1 cellular context compared by ENCODE assay signal in the genomic region with DNA sequence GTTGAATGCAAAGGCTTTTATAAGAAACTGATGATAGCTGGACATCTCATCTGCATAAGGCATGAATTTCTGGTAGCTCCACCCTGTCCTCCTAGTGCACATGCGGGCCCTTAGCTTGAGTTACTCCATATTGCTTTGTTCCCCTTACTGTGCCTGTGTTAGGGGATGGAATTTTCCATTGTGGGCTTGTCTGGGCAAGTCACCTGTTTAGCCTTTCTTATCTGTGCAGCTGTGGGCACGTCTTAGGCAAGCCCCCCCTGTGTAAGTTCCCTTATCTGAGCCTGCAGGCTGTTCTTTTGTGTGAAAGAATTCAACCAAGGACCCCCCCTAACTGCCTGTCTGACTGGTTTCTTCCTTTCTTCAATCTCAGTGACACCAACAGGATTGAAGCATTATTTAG.
TF ChIP-seq lines count a peak whose summit lies in the region.

No MANE protein-coding gene starts in this region.

TF ChIP-seq in K562, 482 proteins besides CTCF, POLR2A, EP300 and RAD21 (continued from another document and continues in another):
- TF ChIP-seq, protein P1, sequence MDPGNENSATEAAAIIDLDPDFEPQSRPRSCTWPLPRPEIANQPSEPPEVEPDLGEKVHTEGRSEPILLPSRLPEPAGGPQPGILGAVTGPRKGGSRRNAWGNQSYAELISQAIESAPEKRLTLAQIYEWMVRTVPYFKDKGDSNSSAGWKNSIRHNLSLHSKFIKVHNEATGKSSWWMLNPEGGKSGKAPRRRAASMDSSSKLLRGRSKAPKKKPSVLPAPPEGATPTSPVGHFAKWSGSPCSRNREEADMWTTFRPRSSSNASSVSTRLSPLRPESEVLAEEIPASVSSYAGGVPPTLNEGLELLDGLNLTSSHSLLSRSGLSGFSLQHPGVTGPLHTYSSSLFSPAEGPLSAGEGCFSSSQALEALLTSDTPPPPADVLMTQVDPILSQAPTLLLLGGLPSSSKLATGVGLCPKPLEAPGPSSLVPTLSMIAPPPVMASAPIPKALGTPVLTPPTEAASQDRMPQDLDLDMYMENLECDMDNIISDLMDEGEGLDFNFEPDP (CRISPR knock-in tag; IDR thresholded peaks at IDR 0.05), result peak; percentile 85
- TF ChIP-seq RFX7 (CRISPR knock-in tag; IDR thresholded peaks at IDR 0.05) (no peak), CREB1 (IDR thresholded peaks at IDR 0.05) (peak; percentile 63; the same call in 1 of the 2 replicates), CREB1 (CRISPR knock-in tag; IDR thresholded peaks at IDR 0.05) (no peak), RBM25 (IDR thresholded peaks at IDR 0.05; ENCODE audit: low read depth, low read length, severe bottlenecking) (no peak), CCNT2 (IDR thresholded peaks at IDR 0.05; ENCODE audit: borderline replicate concordance, extremely low read depth, insufficient read length, low read depth, low read length) (peak; percentile 50), MTA2 (IDR thresholded peaks at IDR 0.05; ENCODE audit: low read depth) (peak; percentile 95), SIRT6 (IDR thresholded peaks at IDR 0.05; ENCODE audit: low read depth, low read length) (no peak), GABPB1 (CRISPR knock-in tag; IDR thresholded peaks at IDR 0.05) (no peak), SRSF9 (IDR thresholded peaks at IDR 0.05; ENCODE audit: borderline replicate concordance, low read depth, low read length) (no peak), TRIM24 (IDR thresholded peaks at IDR 0.05) (peak; percentile 95 to 97), ZNF551 (CRISPR knock-in tag; IDR thresholded peaks at IDR 0.05) (no peak; the same call in 1 of the 2 replicates), POLR3A (IDR thresholded peaks at IDR 0.05; ENCODE audit: borderline replicate concordance, extremely low read depth, insufficient read depth, insufficient read length) (no peak), ZKSCAN3 (CRISPR knock-in tag; IDR thresholded peaks at IDR 0.05) (peak; percentile 70; the same call in 1 of the 2 replicates), PRMT5 (CRISPR knock-in tag; IDR thresholded peaks at IDR 0.05) (no peak), NFYB (IDR thresholded peaks at IDR 0.05; ENCODE audit: extremely low read depth, insufficient read length) (no peak), ZNF224 (CRISPR knock-in tag; IDR thresholded peaks at IDR 0.05) (no peak), ZFP30 (CRISPR knock-in tag; IDR thresholded peaks at IDR 0.05; ENCODE audit: borderline replicate concordance) (no peak), ZBED1 (IDR thresholded peaks at IDR 0.05) (no peak), MAFF (IDR thresholded peaks at IDR 0.05; ENCODE audit: low read length) (no peak), KAT7 (CRISPR knock-in tag; IDR thresholded peaks at IDR 0.05; ENCODE audit: borderline replicate concordance) (no peak), ZBTB8A (IDR thresholded peaks at IDR 0.05; ENCODE audit: partially characterized antibody) (no peak), ZFPM2 (CRISPR knock-in tag; IDR thresholded peaks at IDR 0.05) (no peak), DDX20 (tag; IDR thresholded peaks at IDR 0.05; ENCODE audit: low read depth) (peak; percentile 95), ZNF436 (CRISPR knock-in tag; IDR thresholded peaks at IDR 0.05) (no peak), HNRNPL (IDR thresholded peaks at IDR 0.05; ENCODE audit: low read depth, low read length) (no peak), ILF3 (IDR thresholded peaks at IDR 0.05; ENCODE audit: borderline replicate concordance) (no peak), RAD51 (IDR thresholded peaks at IDR 0.05; ENCODE audit: borderline replicate concordance, low read depth) (no peak; the same call in 1 of the 2 replicates), CBFB (CRISPR knock-in tag; IDR thresholded peaks at IDR 0.05) (peak; percentile 73; the same call in 1 of the 2 replicates)
- TF ChIP-seq, protein P2, sequence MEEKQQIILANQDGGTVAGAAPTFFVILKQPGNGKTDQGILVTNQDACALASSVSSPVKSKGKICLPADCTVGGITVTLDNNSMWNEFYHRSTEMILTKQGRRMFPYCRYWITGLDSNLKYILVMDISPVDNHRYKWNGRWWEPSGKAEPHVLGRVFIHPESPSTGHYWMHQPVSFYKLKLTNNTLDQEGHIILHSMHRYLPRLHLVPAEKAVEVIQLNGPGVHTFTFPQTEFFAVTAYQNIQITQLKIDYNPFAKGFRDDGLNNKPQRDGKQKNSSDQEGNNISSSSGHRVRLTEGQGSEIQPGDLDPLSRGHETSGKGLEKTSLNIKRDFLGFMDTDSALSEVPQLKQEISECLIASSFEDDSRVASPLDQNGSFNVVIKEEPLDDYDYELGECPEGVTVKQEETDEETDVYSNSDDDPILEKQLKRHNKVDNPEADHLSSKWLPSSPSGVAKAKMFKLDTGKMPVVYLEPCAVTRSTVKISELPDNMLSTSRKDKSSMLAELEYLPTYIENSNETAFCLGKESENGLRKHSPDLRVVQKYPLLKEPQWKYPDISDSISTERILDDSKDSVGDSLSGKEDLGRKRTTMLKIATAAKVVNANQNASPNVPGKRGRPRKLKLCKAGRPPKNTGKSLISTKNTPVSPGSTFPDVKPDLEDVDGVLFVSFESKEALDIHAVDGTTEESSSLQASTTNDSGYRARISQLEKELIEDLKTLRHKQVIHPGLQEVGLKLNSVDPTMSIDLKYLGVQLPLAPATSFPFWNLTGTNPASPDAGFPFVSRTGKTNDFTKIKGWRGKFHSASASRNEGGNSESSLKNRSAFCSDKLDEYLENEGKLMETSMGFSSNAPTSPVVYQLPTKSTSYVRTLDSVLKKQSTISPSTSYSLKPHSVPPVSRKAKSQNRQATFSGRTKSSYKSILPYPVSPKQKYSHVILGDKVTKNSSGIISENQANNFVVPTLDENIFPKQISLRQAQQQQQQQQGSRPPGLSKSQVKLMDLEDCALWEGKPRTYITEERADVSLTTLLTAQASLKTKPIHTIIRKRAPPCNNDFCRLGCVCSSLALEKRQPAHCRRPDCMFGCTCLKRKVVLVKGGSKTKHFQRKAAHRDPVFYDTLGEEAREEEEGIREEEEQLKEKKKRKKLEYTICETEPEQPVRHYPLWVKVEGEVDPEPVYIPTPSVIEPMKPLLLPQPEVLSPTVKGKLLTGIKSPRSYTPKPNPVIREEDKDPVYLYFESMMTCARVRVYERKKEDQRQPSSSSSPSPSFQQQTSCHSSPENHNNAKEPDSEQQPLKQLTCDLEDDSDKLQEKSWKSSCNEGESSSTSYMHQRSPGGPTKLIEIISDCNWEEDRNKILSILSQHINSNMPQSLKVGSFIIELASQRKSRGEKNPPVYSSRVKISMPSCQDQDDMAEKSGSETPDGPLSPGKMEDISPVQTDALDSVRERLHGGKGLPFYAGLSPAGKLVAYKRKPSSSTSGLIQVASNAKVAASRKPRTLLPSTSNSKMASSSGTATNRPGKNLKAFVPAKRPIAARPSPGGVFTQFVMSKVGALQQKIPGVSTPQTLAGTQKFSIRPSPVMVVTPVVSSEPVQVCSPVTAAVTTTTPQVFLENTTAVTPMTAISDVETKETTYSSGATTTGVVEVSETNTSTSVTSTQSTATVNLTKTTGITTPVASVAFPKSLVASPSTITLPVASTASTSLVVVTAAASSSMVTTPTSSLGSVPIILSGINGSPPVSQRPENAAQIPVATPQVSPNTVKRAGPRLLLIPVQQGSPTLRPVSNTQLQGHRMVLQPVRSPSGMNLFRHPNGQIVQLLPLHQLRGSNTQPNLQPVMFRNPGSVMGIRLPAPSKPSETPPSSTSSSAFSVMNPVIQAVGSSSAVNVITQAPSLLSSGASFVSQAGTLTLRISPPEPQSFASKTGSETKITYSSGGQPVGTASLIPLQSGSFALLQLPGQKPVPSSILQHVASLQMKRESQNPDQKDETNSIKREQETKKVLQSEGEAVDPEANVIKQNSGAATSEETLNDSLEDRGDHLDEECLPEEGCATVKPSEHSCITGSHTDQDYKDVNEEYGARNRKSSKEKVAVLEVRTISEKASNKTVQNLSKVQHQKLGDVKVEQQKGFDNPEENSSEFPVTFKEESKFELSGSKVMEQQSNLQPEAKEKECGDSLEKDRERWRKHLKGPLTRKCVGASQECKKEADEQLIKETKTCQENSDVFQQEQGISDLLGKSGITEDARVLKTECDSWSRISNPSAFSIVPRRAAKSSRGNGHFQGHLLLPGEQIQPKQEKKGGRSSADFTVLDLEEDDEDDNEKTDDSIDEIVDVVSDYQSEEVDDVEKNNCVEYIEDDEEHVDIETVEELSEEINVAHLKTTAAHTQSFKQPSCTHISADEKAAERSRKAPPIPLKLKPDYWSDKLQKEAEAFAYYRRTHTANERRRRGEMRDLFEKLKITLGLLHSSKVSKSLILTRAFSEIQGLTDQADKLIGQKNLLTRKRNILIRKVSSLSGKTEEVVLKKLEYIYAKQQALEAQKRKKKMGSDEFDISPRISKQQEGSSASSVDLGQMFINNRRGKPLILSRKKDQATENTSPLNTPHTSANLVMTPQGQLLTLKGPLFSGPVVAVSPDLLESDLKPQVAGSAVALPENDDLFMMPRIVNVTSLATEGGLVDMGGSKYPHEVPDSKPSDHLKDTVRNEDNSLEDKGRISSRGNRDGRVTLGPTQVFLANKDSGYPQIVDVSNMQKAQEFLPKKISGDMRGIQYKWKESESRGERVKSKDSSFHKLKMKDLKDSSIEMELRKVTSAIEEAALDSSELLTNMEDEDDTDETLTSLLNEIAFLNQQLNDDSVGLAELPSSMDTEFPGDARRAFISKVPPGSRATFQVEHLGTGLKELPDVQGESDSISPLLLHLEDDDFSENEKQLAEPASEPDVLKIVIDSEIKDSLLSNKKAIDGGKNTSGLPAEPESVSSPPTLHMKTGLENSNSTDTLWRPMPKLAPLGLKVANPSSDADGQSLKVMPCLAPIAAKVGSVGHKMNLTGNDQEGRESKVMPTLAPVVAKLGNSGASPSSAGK (IDR thresholded peaks at IDR 0.05), result no peak
- TF ChIP-seq, protein P3, sequence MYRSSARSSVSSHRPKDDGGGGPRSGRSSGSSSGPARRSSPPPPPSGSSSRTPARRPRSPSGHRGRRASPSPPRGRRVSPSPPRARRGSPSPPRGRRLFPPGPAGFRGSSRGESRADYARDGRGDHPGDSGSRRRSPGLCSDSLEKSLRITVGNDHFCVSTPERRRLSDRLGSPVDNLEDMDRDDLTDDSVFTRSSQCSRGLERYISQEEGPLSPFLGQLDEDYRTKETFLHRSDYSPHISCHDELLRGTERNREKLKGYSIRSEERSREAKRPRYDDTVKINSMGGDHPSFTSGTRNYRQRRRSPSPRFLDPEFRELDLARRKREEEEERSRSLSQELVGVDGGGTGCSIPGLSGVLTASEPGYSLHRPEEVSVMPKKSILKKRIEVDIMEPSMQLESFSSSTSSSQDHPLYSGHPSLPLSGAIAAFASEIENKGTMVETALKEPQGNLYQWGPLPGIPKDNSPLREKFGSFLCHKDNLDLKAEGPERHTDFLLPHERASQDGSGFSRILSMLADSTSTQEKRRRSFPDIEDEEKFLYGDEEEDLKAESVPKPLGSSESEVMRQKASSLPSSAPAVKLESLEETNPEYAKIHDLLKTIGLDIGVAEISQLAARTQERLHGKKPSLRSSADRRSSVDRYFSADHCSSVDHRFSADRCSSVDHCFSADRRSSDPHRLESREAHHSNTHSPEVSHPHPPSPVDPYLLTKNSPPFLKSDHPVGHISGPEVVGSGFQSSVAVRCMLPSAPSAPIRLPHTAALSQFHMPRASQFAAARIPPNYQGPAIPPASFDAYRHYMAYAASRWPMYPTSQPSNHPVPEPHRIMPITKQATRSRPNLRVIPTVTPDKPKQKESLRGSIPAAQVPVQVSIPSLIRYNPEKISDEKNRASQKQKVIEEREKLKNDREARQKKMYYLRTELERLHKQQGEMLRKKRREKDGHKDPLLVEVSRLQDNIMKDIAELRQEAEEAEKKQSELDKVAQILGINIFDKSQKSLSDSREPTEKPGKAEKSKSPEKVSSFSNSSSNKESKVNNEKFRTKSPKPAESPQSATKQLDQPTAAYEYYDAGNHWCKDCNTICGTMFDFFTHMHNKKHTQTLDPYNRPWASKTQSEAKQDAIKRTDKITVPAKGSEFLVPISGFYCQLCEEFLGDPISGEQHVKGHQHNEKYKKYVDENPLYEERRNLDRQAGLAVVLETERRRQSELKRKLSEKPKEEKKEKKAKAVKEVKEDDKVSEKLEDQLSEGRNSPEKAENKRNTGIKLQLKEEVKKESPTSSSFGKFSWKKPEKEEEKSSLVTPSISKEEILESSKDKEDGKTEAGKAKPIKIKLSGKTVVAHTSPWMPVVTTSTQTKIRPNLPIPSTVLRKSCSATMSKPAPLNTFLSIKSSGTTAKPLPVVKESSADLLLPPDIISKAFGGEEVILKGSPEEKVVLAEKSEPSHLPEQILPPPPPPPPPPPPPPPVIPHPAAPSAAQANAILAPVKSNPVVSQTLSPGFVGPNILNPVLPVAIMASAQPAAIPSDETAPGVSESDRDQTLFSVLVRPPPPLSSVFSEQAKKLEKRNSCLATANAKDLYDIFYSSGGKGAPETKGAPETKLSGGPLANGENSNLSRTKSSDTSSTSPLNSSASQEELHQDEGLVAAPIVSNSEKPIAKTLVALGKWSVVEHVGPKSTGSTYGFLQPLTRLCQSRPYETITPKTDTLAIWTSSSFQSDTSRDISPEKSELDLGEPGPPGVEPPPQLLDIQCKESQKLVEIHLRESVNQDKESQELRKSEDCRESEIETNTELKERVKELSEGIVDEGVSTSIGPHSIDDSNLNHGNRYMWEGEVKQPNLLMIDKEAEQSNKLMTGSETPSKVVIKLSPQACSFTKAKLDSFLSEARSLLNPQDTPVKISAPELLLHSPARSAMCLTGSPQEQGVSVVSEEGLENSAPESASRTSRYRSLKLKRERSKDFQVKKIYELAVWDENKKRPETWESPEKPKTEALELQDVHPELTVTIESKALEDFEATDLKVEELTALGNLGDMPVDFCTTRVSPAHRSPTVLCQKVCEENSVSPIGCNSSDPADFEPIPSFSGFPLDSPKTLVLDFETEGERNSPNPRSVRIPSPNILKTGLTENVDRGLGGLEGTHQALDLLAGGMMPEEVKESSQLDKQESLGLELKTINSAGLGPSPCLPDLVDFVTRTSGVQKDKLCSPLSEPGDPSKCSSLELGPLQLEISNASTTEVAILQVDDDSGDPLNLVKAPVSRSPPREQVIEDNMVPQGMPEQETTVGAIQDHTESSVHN (IDR thresholded peaks at IDR 0.05; ENCODE audit: borderline replicate concordance in 1 of 2, low read depth in 1 of 2), result no peak
- TF ChIP-seq, protein P4, sequence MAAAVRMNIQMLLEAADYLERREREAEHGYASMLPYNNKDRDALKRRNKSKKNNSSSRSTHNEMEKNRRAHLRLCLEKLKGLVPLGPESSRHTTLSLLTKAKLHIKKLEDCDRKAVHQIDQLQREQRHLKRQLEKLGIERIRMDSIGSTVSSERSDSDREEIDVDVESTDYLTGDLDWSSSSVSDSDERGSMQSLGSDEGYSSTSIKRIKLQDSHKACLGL (CRISPR knock-in tag; IDR thresholded peaks at IDR 0.05; ENCODE audit: borderline replicate concordance, poor library complexity, severe bottlenecking), result peak; percentile 84
- TF ChIP-seq, protein P5, sequence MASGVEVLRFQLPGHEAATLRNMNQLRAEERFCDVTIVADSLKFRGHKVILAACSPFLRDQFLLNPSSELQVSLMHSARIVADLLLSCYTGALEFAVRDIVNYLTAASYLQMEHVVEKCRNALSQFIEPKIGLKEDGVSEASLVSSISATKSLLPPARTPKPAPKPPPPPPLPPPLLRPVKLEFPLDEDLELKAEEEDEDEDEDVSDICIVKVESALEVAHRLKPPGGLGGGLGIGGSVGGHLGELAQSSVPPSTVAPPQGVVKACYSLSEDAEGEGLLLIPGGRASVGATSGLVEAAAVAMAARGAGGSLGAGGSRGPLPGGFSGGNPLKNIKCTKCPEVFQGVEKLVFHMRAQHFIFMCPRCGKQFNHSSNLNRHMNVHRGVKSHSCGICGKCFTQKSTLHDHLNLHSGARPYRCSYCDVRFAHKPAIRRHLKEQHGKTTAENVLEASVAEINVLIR (CRISPR knock-in tag; IDR thresholded peaks at IDR 0.05), result peak; percentile 79
- TF ChIP-seq, protein P6, sequence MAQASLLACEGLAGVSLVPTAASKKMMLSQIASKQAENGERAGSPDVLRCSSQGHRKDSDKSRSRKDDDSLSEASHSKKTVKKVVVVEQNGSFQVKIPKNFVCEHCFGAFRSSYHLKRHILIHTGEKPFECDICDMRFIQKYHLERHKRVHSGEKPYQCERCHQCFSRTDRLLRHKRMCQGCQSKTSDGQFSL (CRISPR knock-in tag; IDR thresholded peaks at IDR 0.05), result no peak
- TF ChIP-seq, protein P6 (tag; IDR thresholded peaks at IDR 0.05), result peak; percentile 48 to 93; a peak in 2 of 4 replicates
